24 cellular contexts compared by ENCODE assay signal in the genomic region with DNA sequence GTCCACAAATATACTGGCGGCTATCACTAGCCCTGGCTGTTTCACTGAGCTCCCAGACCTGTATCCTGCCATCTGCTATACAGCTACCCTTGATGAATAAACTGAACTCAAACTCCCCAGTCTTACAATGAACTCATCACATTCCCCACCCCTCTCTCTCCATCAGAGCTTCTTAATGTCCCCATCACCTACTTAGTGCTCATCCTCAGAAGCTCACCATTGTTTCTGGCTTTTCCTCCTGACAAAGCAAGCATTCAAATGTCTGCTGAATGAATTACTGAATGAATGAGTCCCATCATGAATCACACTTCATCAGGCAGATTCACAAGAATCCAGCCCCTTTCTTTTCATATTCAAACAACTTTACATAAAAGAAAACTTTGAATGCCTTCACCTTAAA. TPM values are rescaled to one million over a fixed set of nuclear protein-coding genes. Genes with fewer than 3 reads are reported as not detected.
DNase-seq lines count a peak whose midpoint lies in the region; TF ChIP-seq lines count a peak whose summit lies in the region.
"Had no signal": no experiment of that assay in that cellular context is flagged by ENCODE, and none has a peak within 500 bp of the region (broad histone marks: within the 10 kb centered on the region; RNA-seq: fewer than 3 reads in every experiment).

No MANE protein-coding gene starts in this region.

- H3K4me3 ChIP-seq in epithelial cell of esophagus (ENCODE audit: low read length): no peak overlapping the region
- H3K4me3 ChIP-seq: adrenal gland, GM12878, MG63, SJSA1, thoracic aorta had no signal

- TF ChIP-seq CTCF in epithelial cell of esophagus (IDR thresholded peaks at IDR 0.05; ENCODE audit: insufficient read depth, low read depth, low read length, missing control alignments): no peak

- DNase-seq in NCI-H1436 treated with DMSO at 0.1 percent for 48 hours (lab: John Stamatoyannopoulos, UW): peak; percentile 40
- no peak for DNase-seq in NCI-H1436 (lab: John Stamatoyannopoulos, UW)
- peak; percentile 19 for DNase-seq in NCI-H82 (lab: John Stamatoyannopoulos, UW)
- peak; percentile 39 for DNase-seq in epithelial cell of esophagus (ENCODE audit: low read depth)
- DNase-seq in renal cortical epithelial cell (ENCODE audit: low read depth): peak; percentile 53
- no peak for DNase-seq in amygdala (lab: John Stamatoyannopoulos, UW)
- DNase-seq in effector CD8-positive, alpha-beta T cell (lab: John Stamatoyannopoulos, UW): no peak
- no peak for DNase-seq in EL
- DNase-seq: activated CD4-positive, alpha-beta T cell treated with anti-CD3 and anti-CD28 coated beads for 36 hours; activated CD8-positive, alpha-beta memory T cell treated with anti-CD3 and anti-CD28 coated beads, Interleukin-2, amount 10 ng/mL, durations not matched to agents 7 days and 5 days; adrenal gland; C1 segment of cervical spinal cord; effector memory CD4-positive, alpha-beta T cell; GDM1; hippocampal formation; NCI-H1694 treated with DMSO at 0.1 percent for 48 hours; nephron progenitor cell; T-helper 9 cell had no signal

RNA-seq across cellular contexts. Expression of gene DGAT2L6, which starts 5.6 kb away (rescaled TPM):
- total RNA-seq in renal cortical epithelial cell: not detected in 2 replicates
- total RNA-seq: activated CD4-positive, alpha-beta T cell treated with anti-CD3 and anti-CD28 coated beads for 36 hours; activated CD8-positive, alpha-beta memory T cell treated with anti-CD3 and anti-CD28 coated beads, Interleukin-2, amount 10 ng/mL, durations not matched to agents 7 days and 5 days; adrenal gland; mesothelial cell of epicardium; NCI-H460; SJSA1; thoracic aorta had no signal

RNA-seq across cellular contexts. Expression of gene IGBP1, which starts 38.4 kb away (rescaled TPM):
- total RNA-seq in renal cortical epithelial cell: 94.3 and 121 TPM in 2 replicates

Comparison
In these comparisons a context has a peak if more than half of its experiments do, and no peak if none do; other contexts are left out.
1. DNase-seq: peak in NCI-H1436 treated with DMSO at 0.1 percent for 48 hours (single experiment), NCI-H82 (single experiment), epithelial cell of esophagus (single experiment) and renal cortical epithelial cell (single experiment); none in NCI-H1436 (single experiment), amygdala (0 of 56), effector CD8-positive, alpha-beta T cell (single experiment) and EL (single experiment).